1 cellular context compared by ENCODE assay signal in genomic region chr17:4939804-4940624, GRCh38.
A peak's percentile ranks its signal among the peaks of the same experiment; 100 is the strongest.
TF ChIP-seq lines count a peak whose summit lies in the region.

TSS of gene RNF167 (plus strand) at chr17:4940268. CDS start at chr17:4940910, 642 bp downstream.
TSS of gene SLC25A11 (minus strand) at chr17:4940046. CDS start at chr17:4939910, 136 bp downstream.

TF ChIP-seq in HEK293, 187 proteins besides CTCF, POLR2A, EP300 and RAD21 (continued from another document):
- TF ChIP-seq, protein P1, sequence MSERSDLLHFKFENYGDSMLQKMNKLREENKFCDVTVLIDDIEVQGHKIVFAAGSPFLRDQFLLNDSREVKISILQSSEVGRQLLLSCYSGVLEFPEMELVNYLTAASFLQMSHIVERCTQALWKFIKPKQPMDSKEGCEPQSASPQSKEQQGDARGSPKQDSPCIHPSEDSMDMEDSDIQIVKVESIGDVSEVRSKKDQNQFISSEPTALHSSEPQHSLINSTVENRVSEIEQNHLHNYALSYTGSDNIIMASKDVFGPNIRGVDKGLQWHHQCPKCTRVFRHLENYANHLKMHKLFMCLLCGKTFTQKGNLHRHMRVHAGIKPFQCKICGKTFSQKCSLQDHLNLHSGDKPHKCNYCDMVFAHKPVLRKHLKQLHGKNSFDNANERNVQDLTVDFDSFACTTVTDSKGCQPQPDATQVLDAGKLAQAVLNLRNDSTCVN (tag by site-specific recombination; optimal IDR thresholded peaks at IDR 0.05), result peak; percentile 92
- TF ChIP-seq ZBTB21 (tag by site-specific recombination; IDR thresholded peaks at IDR 0.05) (peak; percentile 26; the same call in 1 of the 2 replicates), KLF9 (tag by site-specific recombination; IDR thresholded peaks at IDR 0.05; ENCODE audit: low read depth) (no peak), SP7 (tag by site-specific recombination; IDR thresholded peaks at IDR 0.05) (peak; percentile 32; the same call in 1 of the 2 replicates), ZNF302 (tag by site-specific recombination; IDR thresholded peaks at IDR 0.05; ENCODE audit: low read depth) (no peak), KLF10 (tag by site-specific recombination; IDR thresholded peaks at IDR 0.05) (peak; percentile 53), ZSCAN30 (tag by site-specific recombination; IDR thresholded peaks at IDR 0.05) (peak; percentile 80), YY1 (tag by site-specific recombination; IDR thresholded peaks at IDR 0.05) (peak; percentile 92), ZNF23 (tag by site-specific recombination; IDR thresholded peaks at IDR 0.05; ENCODE audit: borderline replicate concordance) (no peak), SP2 (tag by site-specific recombination; IDR thresholded peaks at IDR 0.05) (peak; percentile 93), RBAK (tag by site-specific recombination; IDR thresholded peaks at IDR 0.05) (no peak), ZNF664 (tag by site-specific recombination; IDR thresholded peaks at IDR 0.05) (no peak), ZNF18 (tag by site-specific recombination; IDR thresholded peaks at IDR 0.05) (no peak), ZNF623 (tag by site-specific recombination; IDR thresholded peaks at IDR 0.05) (no peak), ZSCAN23 (tag by site-specific recombination; IDR thresholded peaks at IDR 0.05) (0 out of 2 replicates have a peak, but pooled peaks have one; percentile 25), KLF16 (tag by site-specific recombination; IDR thresholded peaks at IDR 0.05) (peak; percentile 98), ZNF558 (tag by site-specific recombination; IDR thresholded peaks at IDR 0.05) (0 out of 2 replicates have a peak, but pooled peaks have one; percentile 14), ZNF10 (tag by site-specific recombination; IDR thresholded peaks at IDR 0.05) (peak; percentile 82), ZNF324 (tag by site-specific recombination; IDR thresholded peaks at IDR 0.05) (peak; percentile 72; the same call in 1 of the 2 replicates), ZNF341 (tag by site-specific recombination; IDR thresholded peaks at IDR 0.05; ENCODE audit: low read depth) (peak; percentile 71), KLF1 (tag by site-specific recombination; IDR thresholded peaks at IDR 0.05) (0 out of 2 replicates have a peak, but pooled peaks have one; percentile 22), ZNF146 (tag by site-specific recombination; IDR thresholded peaks at IDR 0.05) (no peak), ZFP3 (tag by site-specific recombination; IDR thresholded peaks at IDR 0.05; ENCODE audit: low read depth) (no peak), PRDM1 (tag by site-specific recombination; IDR thresholded peaks at IDR 0.05) (peak; percentile 98), WT1 (tag by site-specific recombination; IDR thresholded peaks at IDR 0.05) (peak; percentile 38; the same call in 1 of the 2 replicates)
- TF ChIP-seq, protein P2, sequence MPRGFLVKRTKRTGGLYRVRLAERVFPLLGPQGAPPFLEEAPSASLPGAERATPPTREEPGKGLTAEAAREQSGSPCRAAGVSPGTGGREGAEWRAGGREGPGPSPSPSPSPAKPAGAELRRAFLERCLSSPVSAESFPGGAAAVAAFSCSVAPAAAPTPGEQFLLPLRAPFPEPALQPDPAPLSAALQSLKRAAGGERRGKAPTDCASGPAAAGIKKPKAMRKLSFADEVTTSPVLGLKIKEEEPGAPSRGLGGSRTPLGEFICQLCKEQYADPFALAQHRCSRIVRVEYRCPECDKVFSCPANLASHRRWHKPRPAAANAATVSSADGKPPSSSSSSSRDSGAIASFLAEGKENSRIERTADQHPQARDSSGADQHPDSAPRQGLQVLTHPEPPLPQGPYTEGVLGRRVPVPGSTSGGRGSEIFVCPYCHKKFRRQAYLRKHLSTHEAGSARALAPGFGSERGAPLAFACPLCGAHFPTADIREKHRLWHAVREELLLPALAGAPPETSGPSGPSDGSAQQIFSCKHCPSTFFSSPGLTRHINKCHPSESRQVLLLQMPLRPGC (tag by site-specific recombination; IDR thresholded peaks at IDR 0.05), result peak; percentile 47; the same call in 1 of the 2 replicates
